Comparison of ENCODE assay signal across 27 cellular contexts in the genomic region with DNA sequence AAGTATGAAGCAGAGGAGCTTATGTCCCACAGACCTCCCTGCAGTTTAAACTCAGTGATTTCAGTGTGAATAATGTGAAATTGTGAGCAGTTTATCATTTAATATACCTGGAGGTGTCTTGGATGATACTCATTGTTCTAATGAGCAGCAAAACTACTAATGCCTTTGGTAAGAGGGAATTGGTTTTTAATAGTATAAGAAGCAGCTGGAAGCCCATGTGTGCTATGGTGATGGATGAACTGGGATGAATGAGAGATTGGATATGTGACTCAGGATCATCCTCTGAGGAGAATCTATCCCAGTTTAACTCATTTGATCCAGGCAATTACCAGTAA. TPM values are rescaled to one million over a fixed set of nuclear protein-coding genes. Genes with fewer than 3 reads are reported as not detected.
DNase-seq lines count a peak whose midpoint lies in the region; ATAC-seq and TF ChIP-seq lines count a peak whose summit lies in the region.
"Had no signal": no experiment of that assay in that cellular context is flagged by ENCODE, and none has a peak within 500 bp of the region (broad histone marks: within the 10 kb centered on the region; RNA-seq: fewer than 3 reads in every experiment).

No MANE protein-coding gene starts in this region.

- 0 out of 2 replicates have a peak overlapping the region, but pooled peaks have one; percentile 22 for H3K4me3 ChIP-seq in GM23248
- H3K4me3 ChIP-seq in HUES64 (ENCODE audit: low read length): peak overlapping the region; percentile 34; the same call in 1 of the 2 replicates
- H3K4me3 ChIP-seq in adrenal gland: no peak overlapping the region
- H3K4me3 ChIP-seq: psoas muscle, suprapubic skin had no signal

- H3F3A ChIP-seq in GM23248 (ENCODE audit: insufficient read depth): peaks cover 13% of the 10 kb centered on the region

- H3K4me1 ChIP-seq in GM23248 (ENCODE audit: insufficient read depth) (peaks cover 13% of the 10 kb centered on the region), HUES64 (ENCODE audit: insufficient read depth, low read length) (peaks cover 29% of the 10 kb centered on the region), adrenal gland (replicated peaks in 1 of 2) (no peaks in the 10 kb centered on the region)
- H3K4me1 ChIP-seq: psoas muscle had no signal

- H3K27me3 Mint-ChIP-seq in WTC11 (ENCODE audit: low read depth): peaks cover 34% of the 10 kb centered on the region

- intact Hi-C loops in adrenal gland (cut with DNase I): no loop called here

- H3K27ac ChIP-seq in GM23248 (no peak overlapping the region), HUES64 (ENCODE audit: low read depth, low read length) (no peak overlapping the region), adrenal gland (no peak overlapping the region)
- H3K27ac ChIP-seq: psoas muscle, suprapubic skin had no signal

- H3K9me2 ChIP-seq in GM23248 (ENCODE audit: insufficient read depth): no peaks in the 10 kb centered on the region

- POLR2A ChIA-PET in WTC11 (lab: Charles Lee): no interaction called here

- H3K4me1 Mint-ChIP-seq in WTC11: peaks cover 31% of the 10 kb centered on the region

- H3K36me3 Mint-ChIP-seq in WTC11: no peaks in the 10 kb centered on the region
- H3K36me3 Mint-ChIP-seq: CD4-positive, alpha-beta memory T cell; T-cell had no signal

- DNase-seq in GM23248 (no peak), WTC11 (ENCODE audit: low spot score) (no peak), myocyte (ENCODE audit: low read depth) (peak; percentile 32), adrenal gland (no peak)
- DNase-seq: activated CD4-positive, alpha-beta T cell treated with anti-CD3 and anti-CD28 coated beads, Interleukin-2, amount 50 U/mL, for 48 hours; activated naive CD4-positive, alpha-beta T cell treated with anti-CD3 and anti-CD28 coated beads for 36 hours; activated T-cell treated with anti-CD3 and anti-CD28 coated beads, Interleukin-2, amount 50 U/mL, for 1 hour; anterior cingulate cortex; caudate nucleus; CD4-positive, alpha-beta memory T cell; DMS 273 treated with DMSO at 0.1 percent for 48 hours; Kasumi-1; midbrain; NCI-H187; NCI-H748 treated with DMSO at 0.1 percent for 48 hours; psoas muscle; SHP77 treated with DMSO at 0.1 percent for 48 hours; stimulated activated CD4-positive, alpha-beta T cell treated with anti-CD3 and anti-CD28 coated beads, Interleukin-1b, Interleukin-23, amount 100 ng/mL, for 48 hours; T-cell had no signal

- peak overlapping the region; percentile 78 for H2AFZ ChIP-seq in GM23248

- H3K79me2 ChIP-seq in GM23248 (ENCODE audit: insufficient read depth): no peaks in the 10 kb centered on the region

- H3K27me3 ChIP-seq in GM23248 (replicated peaks; ENCODE audit: insufficient read depth): peaks cover 18% of the 10 kb centered on the region; the same call in 1 of the 2 replicates
- H3K27me3 ChIP-seq in HUES64 (ENCODE audit: insufficient read depth, low read length): peaks cover 28% of the 10 kb centered on the region
- H3K27me3 ChIP-seq in adrenal gland: no peaks in the 10 kb centered on the region

- CTCF ChIA-PET in WTC11 (lab: Charles Lee): interaction anchor here (0.7 to 2.2 kb wide), 4 partner anchors 8 to 227 kb away, joined by 3 to 9 read pairs (median 4); no protein-coding TSS in a partner anchor

- ATAC-seq in WTC11 (no peak), GM21529 (IDR thresholded peaks at IDR 0.05; ENCODE audit: unreplicated experiment) (no peak), GM21825 (IDR thresholded peaks at IDR 0.05; ENCODE audit: unreplicated experiment) (no peak)
- ATAC-seq: left lobe of liver, psoas muscle, T-cell had no signal

- TF ChIP-seq POLR2A in adrenal gland (IDR thresholded peaks at IDR 0.05): no peak

- in situ Hi-C loops in GM23248 (cut with MboI): no loop called here

- no peaks in the 10 kb centered on the region for H3K9me3 ChIP-seq in GM23248 (ENCODE audit: low read depth)
- no peaks in the 10 kb centered on the region for H3K9me3 ChIP-seq in HUES64 (ENCODE audit: insufficient read depth, low read depth, low read length)
- no peaks in the 10 kb centered on the region for H3K9me3 ChIP-seq in adrenal gland (replicated peaks in 1 of 3)
- H3K9me3 ChIP-seq: psoas muscle, suprapubic skin had no signal

- H3K4me3 Mint-ChIP-seq in WTC11: peak overlapping the region; percentile 46
- H3K4me3 Mint-ChIP-seq: activated naive CD4-positive, alpha-beta T cell treated with anti-CD3 and anti-CD28 coated beads for 36 hours; dendritic cell treated with granulocyte-macrophage colony-stimulating factor and Interleukin-4, amounts not matched to agents 40 ng/mL and 50 ng/mL, for 4 days had no signal

- TF ChIP-seq CTCF in WTC11 (IDR thresholded peaks at IDR 0.05): no peak
- no peak for TF ChIP-seq CTCF in adrenal gland (IDR thresholded peaks at IDR 0.05)

- no peaks in the 10 kb centered on the region for H4K20me1 ChIP-seq in GM23248 (ENCODE audit: insufficient read depth)

- peak overlapping the region; percentile 28; the same call in 1 of the 2 replicates for H3K9ac ChIP-seq in GM23248
- 0 out of 2 replicates have a peak overlapping the region, but pooled peaks have one; percentile 19 for H3K9ac ChIP-seq in HUES64 (ENCODE audit: low read depth, low read length)

- peak overlapping the region; percentile 65 for H3K4me2 ChIP-seq in GM23248 (ENCODE audit: unreplicated experiment)

- H3K27ac Mint-ChIP-seq in WTC11: peak overlapping the region; percentile 95
- H3K27ac Mint-ChIP-seq: activated naive CD4-positive, alpha-beta T cell treated with anti-CD3 and anti-CD28 coated beads for 36 hours; dendritic cell treated with granulocyte-macrophage colony-stimulating factor and Interleukin-4, amounts not matched to agents 40 ng/mL and 50 ng/mL, for 4 days; T-cell had no signal

- H3K36me3 ChIP-seq in GM23248 (ENCODE audit: low read depth) (no peaks in the 10 kb centered on the region), HUES64 (ENCODE audit: insufficient read depth, low read length) (no peaks in the 10 kb centered on the region), adrenal gland (replicated peaks in 1 of 2) (no peaks in the 10 kb centered on the region)
- H3K36me3 ChIP-seq: suprapubic skin had no signal

- no peaks in the 10 kb centered on the region for H3K9me3 Mint-ChIP-seq in WTC11
- H3K9me3 Mint-ChIP-seq: activated naive CD4-positive, alpha-beta T cell treated with anti-CD3 and anti-CD28 coated beads for 36 hours; CD4-positive, alpha-beta memory T cell; dendritic cell treated with granulocyte-macrophage colony-stimulating factor and Interleukin-4, amounts not matched to agents 40 ng/mL and 50 ng/mL, for 4 days; T-cell had no signal

RNA-seq across cellular contexts. Expression of gene CCDC184, which starts 7.1 kb away (rescaled TPM):
- 1.0 and 1.7 TPM in 2 replicates for total RNA-seq in GM23248 (2014; rRNA removed; shearing (Covaris generic))
- polyA plus RNA-seq in GM23248 (2016; fragmentation: Nextera tagmentation; extraction: Ambion mirVana): 2.0 and 2.2 TPM in 2 replicates
- polyA plus RNA-seq in HUES64 (2013, experiment 1 of 2): 1.00 TPM
- polyA plus RNA-seq in HUES64 (2013, experiment 2 of 2): 2.2 TPM
- total RNA-seq in WTC11 (2021): 1.4 to 1.6 TPM (median 1.5 TPM) in 3 replicates
- total RNA-seq in myocyte: 0.08 and 0.31 TPM in 2 replicates
- not detected for polyA plus RNA-seq in myocyte (2012)
- 10 to 100 TPM in 2 of 8 donors, 1 to 10 TPM in 6; 2.3 to 12.8 (median 8.5) TPM for total RNA-seq in adrenal gland
- polyA plus RNA-seq in adrenal gland: 1 to 10 TPM; 3.6 to 6.2 (median 5.7) TPM
- total RNA-seq: left lobe of liver had no signal

RNA-seq across cellular contexts. Expression of gene ASB8, which starts 19.1 kb away (rescaled TPM):
- 27.3 and 41.5 TPM in 2 replicates for total RNA-seq in GM23248 (2014; rRNA removed; shearing (Covaris generic))
- 23.3 and 31.2 TPM in 2 replicates for polyA plus RNA-seq in GM23248 (2016; fragmentation: Nextera tagmentation; extraction: Ambion mirVana)
- polyA plus RNA-seq in HUES64 (2013, experiment 1 of 2): 6.5 TPM
- 5.9 TPM for polyA plus RNA-seq in HUES64 (2013, experiment 2 of 2)
- total RNA-seq in WTC11 (2021): 7.4 to 11.3 TPM (median 8.8 TPM) in 3 replicates
- total RNA-seq in myocyte: 41.5 and 44.8 TPM in 2 replicates
- polyA plus RNA-seq in myocyte (2012): 37.8 TPM
- total RNA-seq in adrenal gland: 10 to 100 TPM; 29.5 to 69.8 (median 49.5) TPM
- polyA plus RNA-seq in adrenal gland: 10 to 100 TPM; 13.9 to 68.8 (median 15.5) TPM

RNA-seq across cellular contexts. Expression of gene OR10AD1, which starts 26.7 kb away (rescaled TPM):
- not detected in 2 replicates for total RNA-seq in GM23248 (2014; rRNA removed; shearing (Covaris generic))
- polyA plus RNA-seq in GM23248 (2016; fragmentation: Nextera tagmentation; extraction: Ambion mirVana) (not detected in 2 replicates), adrenal gland (under 1 TPM in 1 of 3 donors, not detected in 2; 0.16 TPM)
- polyA plus RNA-seq in HUES64 (2013, experiment 1 of 2): not detected
- polyA plus RNA-seq in HUES64 (2013, experiment 2 of 2): not detected
- total RNA-seq in WTC11 (2021) (not detected in 3 replicates), myocyte (not detected in 2 replicates), adrenal gland (not detected)
- not detected for polyA plus RNA-seq in myocyte (2012)
- total RNA-seq: activated naive CD4-positive, alpha-beta T cell treated with anti-CD3 and anti-CD28 coated beads for 36 hours; CD4-positive, alpha-beta memory T cell; fibroblast of lung; left lobe of liver; psoas muscle; skeletal muscle tissue; suprapubic skin; T-cell had no signal
- polyA plus RNA-seq: CD4-positive, alpha-beta memory T cell; fibroblast of lung had no signal

RNA-seq across cellular contexts. Expression of gene PFKM, which starts 57.2 kb away (rescaled TPM):
- total RNA-seq in GM23248 (2014; rRNA removed; shearing (Covaris generic)): 35.8 and 41.1 TPM in 2 replicates
- 27.6 and 28.8 TPM in 2 replicates for polyA plus RNA-seq in GM23248 (2016; fragmentation: Nextera tagmentation; extraction: Ambion mirVana)
- 43.1 TPM for polyA plus RNA-seq in HUES64 (2013, experiment 1 of 2)
- 51.7 TPM for polyA plus RNA-seq in HUES64 (2013, experiment 2 of 2)
- 99.3 to 109 TPM (median 108 TPM) in 3 replicates for total RNA-seq in WTC11 (2021)
- 134 and 137 TPM in 2 replicates for total RNA-seq in myocyte
- 102 TPM for polyA plus RNA-seq in myocyte (2012)
- total RNA-seq in adrenal gland: 100 to 1,000 TPM in 6 of 8 donors, 10 to 100 TPM in 2; 94.3 to 183 (median 120) TPM
- polyA plus RNA-seq in adrenal gland: 10 to 100 TPM; 44.4 to 93.7 (median 67.4) TPM

Comparison
In these comparisons a context has a peak if more than half of its experiments do, and no peak if none do; other contexts are left out.
1. H3K4me3 ChIP-seq: peak in GM23248 (single experiment) and HUES64 (single experiment); none in adrenal gland (0 of 4).